14 cellular contexts compared by ENCODE assay signal in the genomic region with DNA sequence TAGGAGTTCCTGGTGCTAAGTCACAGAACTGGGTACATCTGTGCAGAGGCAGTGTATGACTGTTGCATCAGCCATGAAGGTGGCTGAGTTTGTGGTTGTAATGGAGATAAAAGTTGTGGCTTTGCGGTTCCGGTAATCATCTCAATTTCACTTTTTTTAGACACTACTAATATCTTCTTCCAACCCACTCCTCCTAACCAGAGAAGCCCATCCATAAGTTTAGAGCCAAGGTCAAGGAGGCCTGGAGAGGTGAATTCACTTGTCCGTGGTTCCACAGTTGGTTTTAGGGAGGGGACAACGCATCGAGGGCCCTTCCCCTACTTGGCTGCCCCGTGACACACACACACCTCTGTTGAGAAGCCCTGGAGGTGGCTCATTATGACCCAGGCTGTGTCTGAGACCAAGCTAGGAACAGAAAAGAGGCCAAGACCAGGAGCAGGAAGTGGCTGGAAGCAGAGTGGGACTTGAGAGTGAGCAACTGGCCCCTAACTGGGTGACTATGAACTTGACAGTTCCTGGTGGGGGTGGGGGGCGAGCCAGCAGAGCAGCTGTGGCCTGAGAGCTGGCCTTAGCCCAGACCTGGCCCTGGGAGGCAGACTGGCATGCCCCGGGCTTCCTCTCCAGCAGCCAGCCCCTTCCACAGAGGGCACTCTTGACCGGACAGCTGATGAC.
DNase-seq lines count a peak whose midpoint lies in the region; ATAC-seq and TF ChIP-seq lines count a peak whose summit lies in the region.
"Had no signal": no experiment of that assay in that cellular context is flagged by ENCODE, and none has a peak within 500 bp of the region (broad histone marks: within the 10 kb centered on the region; RNA-seq: fewer than 3 reads in every experiment).

No MANE protein-coding gene starts in this region.

- peak overlapping the region; percentile 38 to 66 for H3K4me3 Mint-ChIP-seq in stimulated activated naive CD8-positive, alpha-beta T cell treated with anti-CD3 and anti-CD28 coated beads, Interleukin-15, amount 100 ng/mL, for 72 hours
- H3K4me3 Mint-ChIP-seq: dendritic cell treated with granulocyte-macrophage colony-stimulating factor and Interleukin-4, amounts not matched to agents 40 ng/mL and 50 ng/mL, for 4 days had no signal

- intact Hi-C loops in right cardiac atrium (cut with DNase I) = loop anchor here in 1 of 4 donors (5.0 kb wide), 1 partner anchor 67 kb away; a partner anchor contains a TSS

- no peaks in the 10 kb centered on the region for H3K9me3 ChIP-seq in cardiac muscle cell (ENCODE audit: low read depth)
- H3K9me3 ChIP-seq in right cardiac atrium (ENCODE audit: control insufficient read depth, low read length) = no peaks in the 10 kb centered on the region
- H3K9me3 ChIP-seq: BE2C, right atrium auricular region had no signal

- peaks cover 42% of the 10 kb centered on the region for H3K27me3 Mint-ChIP-seq in stimulated activated naive CD8-positive, alpha-beta T cell treated with anti-CD3 and anti-CD28 coated beads, Interleukin-15, amount 100 ng/mL, for 72 hours

- H3K4me3 ChIP-seq in cardiac muscle cell (no peak overlapping the region), right cardiac atrium (ENCODE audit: low read length) (no peak overlapping the region)
- H3K4me3 ChIP-seq: GM23248, right atrium auricular region had no signal

- 87% methylated on average over 9 of the region's 9 CpGs for WGBS in right cardiac atrium

- peak overlapping the region; percentile 54 for H3K27ac ChIP-seq in cardiac muscle cell
- no peak overlapping the region for H3K27ac ChIP-seq in right cardiac atrium (ENCODE audit: low read length)
- H3K27ac ChIP-seq: GM23248, right atrium auricular region had no signal

- H3K27me3 ChIP-seq in cardiac muscle cell (no peaks in the 10 kb centered on the region), right cardiac atrium (ENCODE audit: control insufficient read depth, insufficient read depth) (no peaks in the 10 kb centered on the region)
- H3K27me3 ChIP-seq: BE2C, right atrium auricular region had no signal

- no peak for TF ChIP-seq CTCF in cardiac muscle cell (IDR thresholded peaks at IDR 0.05; ENCODE audit: low read depth, low read length)

- no peak for DNase-seq in cardiac muscle cell (ENCODE audit: low read depth in 1 of 2, low spot score in 1 of 2)
- no peak for DNase-seq in right cardiac atrium
- peak; percentile 71 for DNase-seq in NOMO-1 treated with DMSO at 0.1 percent for 48 hours (lab: John Stamatoyannopoulos, UW; ENCODE audit: unreplicated experiment)
- peak; percentile 50 for DNase-seq in amniotic epithelial cell (ENCODE audit: low read depth)
- DNase-seq in stimulated activated naive CD8-positive, alpha-beta T cell treated with anti-CD3 and anti-CD28 coated beads, Interleukin-15, amount 100 ng/mL, for 72 hours = peak; percentile 45 to 62
- DNase-seq in NCI-H187 treated with DMSO at 0.1 percent for 48 hours (lab: John Stamatoyannopoulos, UW) = no peak
- no peak for DNase-seq in AG20443 (ENCODE audit: low spot score)
- no peak for DNase-seq in NCI-H1048 (lab: John Stamatoyannopoulos, UW)
- DNase-seq: BE2C, GM23248, NCI-H2171 had no signal

- H3K4me1 Mint-ChIP-seq in stimulated activated naive CD8-positive, alpha-beta T cell treated with anti-CD3 and anti-CD28 coated beads, Interleukin-15, amount 100 ng/mL, for 72 hours = peaks cover 32% of the 10 kb centered on the region

- H3K27ac Mint-ChIP-seq in stimulated activated naive CD8-positive, alpha-beta T cell treated with anti-CD3 and anti-CD28 coated beads, Interleukin-15, amount 100 ng/mL, for 72 hours = peak overlapping the region; percentile 86 to 93
- H3K27ac Mint-ChIP-seq: dendritic cell treated with granulocyte-macrophage colony-stimulating factor and Interleukin-4, amounts not matched to agents 40 ng/mL and 50 ng/mL, for 4 days had no signal

- no peak for ATAC-seq in right cardiac atrium
- ATAC-seq in stimulated activated naive CD8-positive, alpha-beta T cell treated with anti-CD3 and anti-CD28 coated beads, Interleukin-15, amount 100 ng/mL, for 72 hours = peak; percentile 89
- ATAC-seq: Right ventricle myocardium inferior had no signal

- H3K4me1 ChIP-seq in cardiac muscle cell (ENCODE audit: low read depth) (peaks cover 23% of the 10 kb centered on the region), right cardiac atrium (ENCODE audit: control insufficient read depth, insufficient read depth, low read length) (peaks cover 4% of the 10 kb centered on the region)
- H3K4me1 ChIP-seq: BE2C had no signal

- no peaks in the 10 kb centered on the region for H3K36me3 ChIP-seq in cardiac muscle cell
- H3K36me3 ChIP-seq: BE2C, right atrium auricular region had no signal

- no peaks in the 10 kb centered on the region for H3K9me3 Mint-ChIP-seq in stimulated activated naive CD8-positive, alpha-beta T cell treated with anti-CD3 and anti-CD28 coated beads, Interleukin-15, amount 100 ng/mL, for 72 hours
- H3K9me3 Mint-ChIP-seq: dendritic cell treated with granulocyte-macrophage colony-stimulating factor and Interleukin-4, amounts not matched to agents 40 ng/mL and 50 ng/mL, for 4 days had no signal

Comparison
In these comparisons a context has a peak if more than half of its experiments do, and no peak if none do; other contexts are left out.
1. DNase-seq: peak in NOMO-1 treated with DMSO at 0.1 percent for 48 hours (single experiment), amniotic epithelial cell (single experiment) and stimulated activated naive CD8-positive, alpha-beta T cell treated with anti-CD3 and anti-CD28 coated beads, Interleukin-15, amount 100 ng/mL, for 72 hours (2 of 2); none in cardiac muscle cell (0 of 2), right cardiac atrium (0 of 3), NCI-H187 treated with DMSO at 0.1 percent for 48 hours (single experiment), AG20443 (single experiment) and NCI-H1048 (single experiment).